In the genomic region with DNA sequence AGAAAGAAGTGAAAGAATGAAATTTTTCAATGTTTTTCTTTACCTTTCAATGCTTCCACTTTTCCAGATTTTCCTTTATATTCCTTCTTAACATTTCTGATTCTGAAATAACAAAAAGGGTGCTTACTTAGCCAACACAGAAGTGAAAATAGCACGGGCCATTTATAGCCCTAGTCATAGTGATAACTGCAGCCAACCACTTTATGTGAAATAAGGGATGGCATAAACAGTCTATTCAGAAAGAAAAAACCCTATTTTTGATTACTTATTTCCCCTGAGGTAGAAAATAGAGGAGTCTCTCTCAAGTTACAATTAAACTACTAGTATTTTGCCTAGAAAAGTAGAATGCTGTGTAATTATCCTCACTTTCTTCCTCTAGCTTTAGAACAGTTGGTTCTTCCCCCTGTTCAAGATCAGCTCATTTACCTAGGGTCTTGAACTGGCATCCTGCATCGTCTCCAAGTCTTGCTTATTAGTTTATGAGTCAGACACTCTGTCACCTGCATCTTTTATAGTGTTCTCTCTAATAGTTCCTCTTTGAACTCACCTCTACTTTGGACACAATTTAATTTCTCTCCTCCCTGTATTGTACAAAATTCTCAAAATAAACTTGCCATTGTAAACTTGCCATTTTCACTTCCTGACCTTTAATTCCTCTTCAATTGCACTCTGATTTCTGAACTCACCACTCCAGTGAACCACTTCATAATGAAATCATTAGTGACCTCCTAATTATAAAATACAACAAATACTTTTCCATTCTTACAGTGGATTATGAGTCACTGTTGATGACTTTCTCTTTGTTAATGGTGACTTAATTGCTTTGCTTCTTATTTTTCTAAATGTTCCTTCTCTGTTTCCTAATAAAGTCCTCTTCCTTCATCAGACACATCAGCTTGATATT, we compare ENCODE assay signal across 1 cellular context.
TF ChIP-seq lines count a peak whose summit lies in the region.

No MANE protein-coding gene starts in this region.

TF ChIP-seq in GM23338, 12 proteins besides CTCF, POLR2A, EP300 and RAD21 (continued from another document):
- TF ChIP-seq ZNF462 (CRISPR knock-in tag; IDR thresholded peaks at IDR 0.05), result no peak
